ENCODE assay signal across 8 cellular contexts in the genomic region with DNA sequence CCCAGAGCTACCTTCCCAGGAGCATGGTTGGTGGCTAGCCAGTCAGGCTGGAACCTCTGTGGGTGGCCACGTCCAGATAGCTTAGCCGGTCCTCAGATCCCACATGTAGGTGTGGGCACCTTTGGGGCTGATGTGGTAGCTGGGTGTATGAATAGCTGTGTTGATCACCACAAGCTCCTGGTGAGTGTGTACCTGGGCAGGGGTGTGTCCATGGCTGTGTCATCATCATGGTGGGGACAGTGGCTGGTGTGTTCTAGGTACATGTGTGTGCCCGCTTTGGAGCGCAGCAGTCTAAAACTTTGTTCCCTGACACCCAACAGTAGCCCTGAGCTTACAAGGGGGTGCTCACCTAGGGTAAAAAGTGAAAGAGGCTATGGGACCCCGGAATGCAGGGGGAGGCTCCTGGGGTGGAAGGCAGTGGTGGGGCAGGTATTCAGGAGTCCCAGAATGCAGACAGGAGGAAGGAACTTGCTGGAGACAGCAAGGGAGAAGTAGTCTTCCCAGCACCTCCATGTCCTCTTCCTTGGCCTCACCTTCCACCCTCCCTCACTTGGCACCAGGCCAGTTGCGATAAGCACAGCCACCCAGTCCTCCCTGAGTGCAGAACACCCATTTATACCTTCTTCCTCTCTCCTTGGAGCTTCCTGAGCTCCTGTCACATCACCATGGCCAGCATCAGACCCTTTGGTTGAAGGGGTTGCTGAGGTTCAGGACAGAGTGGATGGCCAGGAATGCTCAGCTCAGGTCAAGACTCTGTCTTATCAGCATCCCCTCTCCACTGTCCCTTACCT. TPM values are rescaled to one million over a fixed set of nuclear protein-coding genes. Genes with fewer than 3 reads are reported as not detected.
DNase-seq lines count a peak whose midpoint lies in the region; ATAC-seq and TF ChIP-seq lines count a peak whose summit lies in the region.

No MANE protein-coding gene starts in this region.

- peak overlapping the region; percentile 81 for H3K27ac ChIP-seq in CD4-positive, alpha-beta memory T cell (ENCODE audit: low read depth, low read length)
- H3K27ac ChIP-seq in WERI-Rb-1 (peak overlapping the region; percentile 85; the same call in 1 of the 2 replicates), Karpas-422 (ENCODE audit: low read length) (no peak overlapping the region)

- H3K4me2 ChIP-seq in Karpas-422 (ENCODE audit: low read depth, low read length, poor library complexity, severe bottlenecking) = no peak overlapping the region

- no peaks in the 10 kb centered on the region for H3K27me3 ChIP-seq in CD4-positive, alpha-beta memory T cell (ENCODE audit: insufficient read depth, low read length)
- H3K27me3 ChIP-seq in WERI-Rb-1 (ENCODE audit: insufficient read depth, low read depth, severe bottlenecking) (no peaks in the 10 kb centered on the region), Karpas-422 (ENCODE audit: low read length) (no peaks in the 10 kb centered on the region)

- H3K4me3 Mint-ChIP-seq in CD4-positive, alpha-beta memory T cell = peak overlapping the region; percentile 92 to 99 (median 96)
- peak overlapping the region; percentile 82 for H3K4me3 Mint-ChIP-seq in osteocyte (ENCODE audit: unreplicated experiment)

- peaks cover 47 to 82% (median 65%) of the 10 kb centered on the region in 4 donors for H3K4me1 Mint-ChIP-seq in CD4-positive, alpha-beta memory T cell
- peaks cover 16% of the 10 kb centered on the region for H3K4me1 Mint-ChIP-seq in osteocyte (ENCODE audit: unreplicated experiment)

- TF ChIP-seq CTCF in WERI-Rb-1 (IDR thresholded peaks at IDR 0.05; ENCODE audit: low read depth, low read length) (no peak), epithelial cell of esophagus (IDR thresholded peaks at IDR 0.05; ENCODE audit: insufficient read depth, low read depth, low read length, missing control alignments) (no peak), osteocyte (IDR thresholded peaks at IDR 0.05) (no peak)

- CTCF ChIA-PET in CD4-positive, alpha-beta memory T cell (lab: Charles Lee; ENCODE audit: partially characterized antibody) = interaction anchor here (0.9 to 24.7 kb wide), 9 partner anchors 9 to 779 kb away, joined by 3 to 996 read pairs (median 8); partner anchors contain the start of genes C3orf18 and HEMK1

- peak overlapping the region; percentile 90 to 97 (median 94) for H3K27ac Mint-ChIP-seq in CD4-positive, alpha-beta memory T cell
- no peak overlapping the region for H3K27ac Mint-ChIP-seq in osteocyte (ENCODE audit: unreplicated experiment)

- H2AFZ ChIP-seq in Karpas-422 (ENCODE audit: low read length) = no peak overlapping the region

- H3K36me3 Mint-ChIP-seq in CD4-positive, alpha-beta memory T cell = peaks cover 55 to 69% of the 10 kb centered on the region in 2 donors
- no peaks in the 10 kb centered on the region for H3K36me3 Mint-ChIP-seq in osteocyte (ENCODE audit: unreplicated experiment)

- no peaks in the 10 kb centered on the region for H3K79me2 ChIP-seq in Karpas-422 (ENCODE audit: low read length)

- H4K20me1 ChIP-seq in Karpas-422 (ENCODE audit: insufficient read depth, low read depth, low read length) = peaks cover 11% of the 10 kb centered on the region; the same call in 1 of the 2 replicates

- no peaks in the 10 kb centered on the region for H3K9me3 ChIP-seq in CD4-positive, alpha-beta memory T cell (ENCODE audit: control insufficient read depth in 1 of 2, low read length in 2 of 2)
- no peaks in the 10 kb centered on the region for H3K9me3 ChIP-seq in WERI-Rb-1 (ENCODE audit: severe bottlenecking)
- H3K9me3 ChIP-seq in Karpas-422 (ENCODE audit: low read length) = no peaks in the 10 kb centered on the region

- peaks cover 49% of the 10 kb centered on the region for H3K36me3 ChIP-seq in CD4-positive, alpha-beta memory T cell (ENCODE audit: insufficient read depth, low read length)
- H3K36me3 ChIP-seq in WERI-Rb-1 (peaks cover 28% of the 10 kb centered on the region), Karpas-422 (ENCODE audit: insufficient read depth, low read length) (no peaks in the 10 kb centered on the region)

- DNase-seq in CD4-positive, alpha-beta memory T cell = peak in 2 of 5 donors; percentile 28 to 67
- DNase-seq in WERI-Rb-1 (no peak), epithelial cell of esophagus (ENCODE audit: low read depth) (no peak), osteocyte (ENCODE audit: extremely low spot score, unreplicated experiment) (no peak), cortex of kidney (lab: John Stamatoyannopoulos, UW) (no peak), NCI-H1092 treated with DMSO at 0.1 percent for 48 hours (lab: John Stamatoyannopoulos, UW) (no peak), Karpas-422 (no peak)

- no peaks in the 10 kb centered on the region for H3K27me3 Mint-ChIP-seq in CD4-positive, alpha-beta memory T cell
- H3K27me3 Mint-ChIP-seq in osteocyte (ENCODE audit: unreplicated experiment) = no peaks in the 10 kb centered on the region

- H3K4me3 ChIP-seq in CD4-positive, alpha-beta memory T cell (ENCODE audit: low read length in 2 of 2) = peak overlapping the region; percentile 93 to 96
- peak overlapping the region; percentile 73 for H3K4me3 ChIP-seq in WERI-Rb-1 (ENCODE audit: low read depth, low read length)
- peak overlapping the region; percentile 67 for H3K4me3 ChIP-seq in epithelial cell of esophagus (ENCODE audit: low read length)
- no peak overlapping the region for H3K4me3 ChIP-seq in Karpas-422 (ENCODE audit: low read length)

- H3K4me1 ChIP-seq in CD4-positive, alpha-beta memory T cell (ENCODE audit: insufficient read depth, low read length) = peaks cover 68% of the 10 kb centered on the region
- H3K4me1 ChIP-seq in Karpas-422 (ENCODE audit: low read length) = peaks cover 14% of the 10 kb centered on the region

- intact Hi-C loops in CD4-positive, alpha-beta memory T cell (cut with micrococcal nuclease) = loop anchor here (5.0 kb wide), 2 partner anchors 243 to 258 kb away; partner anchors contain the start of genes CYB561D2 and NPRL2

- no peaks in the 10 kb centered on the region for H3K9me2 ChIP-seq in Karpas-422 (replicated peaks; ENCODE audit: insufficient read depth, low read length)

- no peaks in the 10 kb centered on the region for H3K9me3 Mint-ChIP-seq in CD4-positive, alpha-beta memory T cell
- no peaks in the 10 kb centered on the region for H3K9me3 Mint-ChIP-seq in osteocyte (ENCODE audit: unreplicated experiment)

- POLR2A ChIA-PET in CD4-positive, alpha-beta memory T cell (lab: Charles Lee; ENCODE audit: partially characterized antibody) = interaction anchor here (0.6 to 26.0 kb wide), 13 partner anchors 10 to 1061 kb away, joined by 3 to 1072 read pairs (median 6); partner anchors contain the start of genes C3orf18, CYB561D2, HEMK1 and MANF

- no peak overlapping the region for H3K9ac ChIP-seq in Karpas-422 (ENCODE audit: low read length)

- ATAC-seq in GM21360 (IDR thresholded peaks at IDR 0.05; ENCODE audit: unreplicated experiment) = no peak

RNA-seq across cellular contexts. Expression of gene CISH, which starts 1.2 kb away (rescaled TPM):
- total RNA-seq in CD4-positive, alpha-beta memory T cell = 10 to 100 TPM; 14.7 to 15.2 TPM
- 100 to 1,000 TPM in 1 of 2 donors, 10 to 100 TPM in 1; 92.1 to 248 TPM for polyA plus RNA-seq in CD4-positive, alpha-beta memory T cell
- 1.7 and 2.4 TPM in 2 replicates for total RNA-seq in osteocyte
- total RNA-seq in Karpas-422 (2014; rRNA removed; shearing (Covaris generic); ENCODE audit: low replicate concordance) = not detected in 2 replicates

RNA-seq across cellular contexts. Expression of gene MAPKAPK3, which starts 6.6 kb away (rescaled TPM):
- total RNA-seq in CD4-positive, alpha-beta memory T cell = 10 to 100 TPM; 36.4 to 40.1 TPM
- polyA plus RNA-seq in CD4-positive, alpha-beta memory T cell = 10 to 100 TPM; 71.2 to 93.2 TPM
- total RNA-seq in osteocyte = 24.8 and 31.9 TPM in 2 replicates
- 20.8 and 21.7 TPM in 2 replicates for total RNA-seq in Karpas-422 (2014; rRNA removed; shearing (Covaris generic); ENCODE audit: low replicate concordance)

RNA-seq across cellular contexts. Expression of gene HEMK1, which starts 41.1 kb away (rescaled TPM):
- 10 to 100 TPM; 55.3 to 56.7 TPM for total RNA-seq in CD4-positive, alpha-beta memory T cell
- 10 to 100 TPM; 21.2 to 36.7 TPM for polyA plus RNA-seq in CD4-positive, alpha-beta memory T cell
- 19.9 and 23.1 TPM in 2 replicates for total RNA-seq in osteocyte
- total RNA-seq in Karpas-422 (2014; rRNA removed; shearing (Covaris generic); ENCODE audit: low replicate concordance) = 10.9 and 17.0 TPM in 2 replicates

RNA-seq across cellular contexts. Expression of gene C3orf18, which starts 42.8 kb away (rescaled TPM):
- total RNA-seq in CD4-positive, alpha-beta memory T cell = 10 to 100 TPM; 14.3 to 16.2 TPM
- polyA plus RNA-seq in CD4-positive, alpha-beta memory T cell = 10 to 100 TPM; 14.2 to 22.3 TPM
- total RNA-seq in osteocyte = 2.2 and 3.9 TPM in 2 replicates
- total RNA-seq in Karpas-422 (2014; rRNA removed; shearing (Covaris generic); ENCODE audit: low replicate concordance) = 0.15 and 3.3 TPM in 2 replicates
